8 cellular contexts compared by ENCODE assay signal in the genomic region with DNA sequence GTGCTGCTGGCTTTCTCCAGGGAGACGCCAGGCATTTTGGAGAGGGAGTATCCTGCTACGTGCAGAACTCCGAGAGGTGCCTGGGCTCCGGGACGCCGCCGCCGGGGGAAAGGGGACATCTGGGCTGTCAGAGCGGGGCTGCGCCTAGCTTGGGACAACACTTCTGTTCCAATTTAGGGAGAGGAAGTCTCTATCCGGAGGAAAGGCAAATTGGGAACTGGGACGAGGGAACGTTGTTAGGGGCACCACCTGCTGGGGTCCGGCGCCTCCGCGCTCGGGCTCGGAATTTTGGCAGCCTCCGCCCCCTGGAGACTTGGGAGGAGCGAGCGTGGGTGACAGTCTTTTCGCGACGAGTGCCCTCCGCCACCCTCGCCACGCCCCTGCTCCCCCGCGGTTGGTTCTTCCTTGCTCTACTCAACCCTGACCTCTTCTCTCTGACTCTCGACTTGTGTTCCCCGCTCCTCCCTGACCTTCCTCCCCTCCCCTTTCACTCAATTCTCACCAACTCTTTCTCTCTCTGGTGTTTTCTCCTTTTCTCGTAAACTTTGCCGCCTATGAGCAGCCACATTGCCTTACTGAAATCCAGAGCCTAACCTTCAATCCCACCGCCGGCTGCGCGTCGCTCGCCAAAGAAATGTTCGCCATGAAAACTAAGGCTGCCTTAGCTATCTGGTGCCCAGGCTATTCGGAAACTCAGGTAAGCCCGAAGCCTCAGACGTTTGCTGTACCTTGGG. TPM values are rescaled to one million over a fixed set of nuclear protein-coding genes. Genes with fewer than 3 reads are reported as not detected.
DNase-seq lines count a peak whose midpoint lies in the region; ATAC-seq and TF ChIP-seq lines count a peak whose summit lies in the region.

No MANE protein-coding gene starts in this region.

- H3K9me3 ChIP-seq in NT2/D1 (ENCODE audit: insufficient read depth, low read length) = no peaks in the 10 kb centered on the region

- DNase-seq in NCI-H1092 treated with DMSO at 0.1 percent for 48 hours (lab: John Stamatoyannopoulos, UW) (peak; percentile 12), NCI-H1092 (lab: John Stamatoyannopoulos, UW) (no peak), NT2/D1 (ENCODE audit: low read depth, low spot score) (no peak), germinal center (ENCODE audit: low spot score) (peak; percentile 39), osteocyte (ENCODE audit: extremely low spot score, unreplicated experiment) (no peak), ureter (ENCODE audit: low spot score) (peak; percentile 64)

- H3K36me3 ChIP-seq in NT2/D1 (ENCODE audit: insufficient read depth, insufficient read length, low read length) = no peaks in the 10 kb centered on the region

- ATAC-seq in HG03108 (IDR thresholded peaks at IDR 0.05; ENCODE audit: unreplicated experiment) = peak; percentile 81
- peak; percentile 90 for ATAC-seq in activated T-helper 17 cell treated with anti-CD3 and anti-CD28 coated beads, Interleukin-2, amount 50 U/mL, for 72 hours (replicated peaks)

- H3K9ac ChIP-seq in NT2/D1 (ENCODE audit: insufficient read length, low read depth) = peak overlapping the region; percentile 74

- peak overlapping the region; percentile 81 for H3K4me3 Mint-ChIP-seq in activated T-helper 17 cell treated with anti-CD3 and anti-CD28 coated beads, Interleukin-2, amount 50 U/mL, for 72 hours
- peak overlapping the region; percentile 74 for H3K4me3 Mint-ChIP-seq in osteocyte (ENCODE audit: unreplicated experiment)

- H3K27ac Mint-ChIP-seq in activated T-helper 17 cell treated with anti-CD3 and anti-CD28 coated beads, Interleukin-2, amount 50 U/mL, for 72 hours = peak overlapping the region; percentile 3
- H3K27ac Mint-ChIP-seq in osteocyte (ENCODE audit: unreplicated experiment) = no peak overlapping the region

- no peaks in the 10 kb centered on the region for H3K36me3 Mint-ChIP-seq in activated T-helper 17 cell treated with anti-CD3 and anti-CD28 coated beads, Interleukin-2, amount 50 U/mL, for 72 hours (ENCODE audit: low read depth)
- no peaks in the 10 kb centered on the region for H3K36me3 Mint-ChIP-seq in osteocyte (ENCODE audit: unreplicated experiment)

- H3K4me1 ChIP-seq in NT2/D1 (ENCODE audit: insufficient read depth, insufficient read length) = no peaks in the 10 kb centered on the region

- H3K4me3 ChIP-seq in NT2/D1 (ENCODE audit: insufficient read length, low read depth) = peak overlapping the region; percentile 57

- H3K27me3 Mint-ChIP-seq in activated T-helper 17 cell treated with anti-CD3 and anti-CD28 coated beads, Interleukin-2, amount 50 U/mL, for 72 hours = peaks cover 58% of the 10 kb centered on the region
- H3K27me3 Mint-ChIP-seq in osteocyte (ENCODE audit: unreplicated experiment) = peaks cover 88% of the 10 kb centered on the region

- H3K4me1 Mint-ChIP-seq in activated T-helper 17 cell treated with anti-CD3 and anti-CD28 coated beads, Interleukin-2, amount 50 U/mL, for 72 hours = no peaks in the 10 kb centered on the region
- peaks cover 25% of the 10 kb centered on the region for H3K4me1 Mint-ChIP-seq in osteocyte (ENCODE audit: unreplicated experiment)

- peaks cover 64% of the 10 kb centered on the region for H3K27me3 ChIP-seq in NT2/D1 (ENCODE audit: insufficient read depth, insufficient read length)

- H3K9me3 Mint-ChIP-seq in activated T-helper 17 cell treated with anti-CD3 and anti-CD28 coated beads, Interleukin-2, amount 50 U/mL, for 72 hours = no peaks in the 10 kb centered on the region
- H3K9me3 Mint-ChIP-seq in osteocyte (ENCODE audit: unreplicated experiment) = no peaks in the 10 kb centered on the region

- TF ChIP-seq CTCF in osteocyte (IDR thresholded peaks at IDR 0.05) = no peak

RNA-seq across cellular contexts. Expression of a gene that starts 1.6 kb away (rescaled TPM):
- total RNA-seq in activated T-helper 17 cell treated with anti-CD3 and anti-CD28 coated beads, Interleukin-2, amount 50 U/mL, for 72 hours = under 1 TPM; 0.13 to 0.24 TPM
- not detected in 2 replicates for total RNA-seq in osteocyte
- 2.0 TPM for total RNA-seq in ureter

RNA-seq across cellular contexts. Expression of a gene that starts 19.0 kb away (rescaled TPM):
- total RNA-seq in activated T-helper 17 cell treated with anti-CD3 and anti-CD28 coated beads, Interleukin-2, amount 50 U/mL, for 72 hours = 10 to 100 TPM; 34.3 to 58.7 TPM
- total RNA-seq in osteocyte (18.4 and 23.5 TPM in 2 replicates), ureter (33.9 TPM)

Comparison
In these comparisons a context has a peak if more than half of its experiments do, and no peak if none do; other contexts are left out.
1. DNase-seq: peak in NCI-H1092 treated with DMSO at 0.1 percent for 48 hours (single experiment), germinal center (single experiment) and ureter (single experiment); none in NCI-H1092 (single experiment), NT2/D1 (single experiment) and osteocyte (single experiment).